29 cellular contexts compared by ENCODE assay signal in genomic region chr9:124377985-124378384, GRCh38.
"Had no signal": no experiment of that assay in that cellular context is flagged by ENCODE, and none has a peak within 500 bp of the region (broad histone marks: within the 10 kb centered on the region; RNA-seq: fewer than 3 reads in every experiment).

No MANE protein-coding gene starts in this region.

- H3K4me3 ChIP-seq: breast epithelium, gastroesophageal sphincter, left lung, neural progenitor cell, right lobe of liver, skin epidermis, thyroid gland, upper lobe of left lung, vagina had no signal

- H3K27me3 ChIP-seq: breast epithelium, gastroesophageal sphincter, left lung, neural progenitor cell, right lobe of liver, thyroid gland, upper lobe of left lung, vagina had no signal

- DNase-seq: activated CD4-positive, alpha-beta memory T cell treated with anti-CD3 and anti-CD28 coated beads, Interleukin-2, amount 10 ng/mL, durations not matched to agents 7 days and 5 days; activated CD4-positive, alpha-beta T cell treated with anti-CD3 and anti-CD28 coated beads, Interleukin-2, amount 10 ng/mL, durations not matched to agents 7 days and 5 days; activated CD4-positive, CD25-positive, alpha-beta regulatory T cell treated with anti-CD3 and anti-CD28 coated beads, Interleukin-2, amount 50 U/mL, for 72 hours; activated CD8-positive, alpha-beta memory T cell treated with anti-CD3 and anti-CD28 coated beads, Interleukin-2, amount 50 U/mL, for 48 hours; activated gamma-delta T cell; activated naive CD4-positive, alpha-beta T cell treated with anti-CD3 and anti-CD28 coated beads, Interleukin-2, amount 10 ng/mL, durations not matched to agents 7 days and 5 days; activated T-cell treated with anti-CD3 and anti-CD28 coated beads, Interleukin-2, amount 50 U/mL, for 24 hours; amniotic stem cell; effector CD8-positive, alpha-beta T cell; head of caudate nucleus; left lung; natural killer cell; right lobe of liver; stimulated activated CD4-positive, alpha-beta T cell treated with anti-CD3 and anti-CD28 coated beads, Interleukin-12 subunit alpha, Interleukin-12 subunit beta, amount 100 ng/mL, for 4 hours; stimulated activated CD4-positive, alpha-beta T cell treated with anti-CD3 and anti-CD28 coated beads, Interleukin-4, amount 100 ng/mL, for 1 hour; stimulated activated naive CD8-positive, alpha-beta T cell treated with anti-CD3 and anti-CD28 coated beads, Interleukin-15, amount 100 ng/mL, for 72 hours; substantia nigra; T-helper 17 cell; T1000; thyroid gland; upper lobe of left lung had no signal

- H3K9me3 ChIP-seq: breast epithelium, gastroesophageal sphincter, left lung, right lobe of liver, thyroid gland, upper lobe of left lung, vagina had no signal

- H3K4me1 ChIP-seq: breast epithelium, thyroid gland, upper lobe of left lung, vagina had no signal

- ATAC-seq: gastroesophageal sphincter; left lung; natural killer cell; right lobe of liver; SK-N-SH treated with all-trans-retinoic acid at 6 μM for 48 hours; stimulated activated naive CD8-positive, alpha-beta T cell treated with anti-CD3 and anti-CD28 coated beads, Interleukin-15, amount 100 ng/mL, for 72 hours; T-helper 17 cell had no signal

- FAIRE-seq: colon, islet of Langerhans had no signal

- H3K36me3 ChIP-seq: breast epithelium, right lobe of liver had no signal

- H3K27ac ChIP-seq: breast epithelium, gastroesophageal sphincter, left lung, neural progenitor cell, right lobe of liver, skin epidermis, thyroid gland, upper lobe of left lung, vagina had no signal
